2 cellular contexts compared by ENCODE assay signal in the genomic region with DNA sequence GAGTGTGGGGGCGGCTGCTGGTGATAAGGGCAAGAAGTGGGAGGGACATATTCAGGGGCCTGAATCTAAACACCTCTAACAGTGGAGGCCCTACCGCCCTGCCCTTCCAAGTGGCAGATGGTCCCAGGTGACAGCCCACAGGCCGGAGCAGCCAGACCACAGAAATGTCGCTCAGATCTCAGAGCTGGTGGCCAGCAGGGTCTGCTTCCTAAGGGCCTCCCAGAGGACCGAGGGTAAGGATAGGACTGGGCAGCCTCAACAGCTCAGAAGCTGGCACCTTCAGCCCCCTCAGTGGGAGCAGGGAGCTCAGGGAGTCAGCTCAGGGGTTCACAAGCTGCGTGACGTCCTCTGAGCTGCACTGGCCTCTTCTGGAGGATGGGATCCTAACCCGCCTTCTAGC.
TF ChIP-seq lines count a peak whose summit lies in the region.

No MANE protein-coding gene starts in this region.

TF ChIP-seq in IMR-90, 13 proteins besides CTCF, POLR2A, EP300 and RAD21:
- TF ChIP-seq NFE2L2 (IDR thresholded peaks at IDR 0.05; ENCODE audit: low read depth, low read length) (no peak), RCOR1 (IDR thresholded peaks at IDR 0.05; ENCODE audit: insufficient replicate concordance, low read length) (no peak), BHLHE40 (IDR thresholded peaks at IDR 0.05; ENCODE audit: low read depth, low read length) (no peak), SMC3 (IDR thresholded peaks at IDR 0.05; ENCODE audit: low read depth, low read length) (no peak), RFX5 (IDR thresholded peaks at IDR 0.05; ENCODE audit: low read depth, low read length) (no peak), MXI1 (IDR thresholded peaks at IDR 0.05; ENCODE audit: borderline replicate concordance, low read depth, low read length) (no peak), CEBPB (IDR thresholded peaks at IDR 0.05; ENCODE audit: low read depth, low read length) (no peak), CHD1 (IDR thresholded peaks at IDR 0.05; ENCODE audit: low read depth, low read length) (no peak), MAFK (IDR thresholded peaks at IDR 0.05; ENCODE audit: low read depth, low read length) (no peak), MAZ (IDR thresholded peaks at IDR 0.05; ENCODE audit: borderline replicate concordance, low read depth, low read length) (no peak)
TF ChIP-seq in IMR-90: peak in this region for 0.

TF ChIP-seq in H1, 55 proteins besides CTCF, POLR2A, EP300 and RAD21:
- no peak for TF ChIP-seq SIX5 (IDR thresholded peaks at IDR 0.05; ENCODE audit: low read depth, low read length)
